Comparison of ENCODE assay signal across 16 cellular contexts in genomic region chr9:132185164-132186009, GRCh38. TPM values are rescaled to one million over a fixed set of nuclear protein-coding genes. Genes with fewer than 3 reads are reported as not detected.
DNase-seq lines count a peak whose midpoint lies in the region; ATAC-seq and TF ChIP-seq lines count a peak whose summit lies in the region.
"Had no signal": no experiment of that assay in that cellular context is flagged by ENCODE, and none has a peak within 500 bp of the region (broad histone marks: within the 10 kb centered on the region; RNA-seq: fewer than 3 reads in every experiment).

No MANE protein-coding gene starts in this region.

- ATAC-seq in HG02973 (IDR thresholded peaks at IDR 0.05; ENCODE audit: unreplicated experiment): no peak
- ATAC-seq in effector memory CD8-positive, alpha-beta T cell (replicated peaks): no peak

- no peak overlapping the region for H3K9ac ChIP-seq in HUES48 (ENCODE audit: low read depth, low read length)

- H3K4me1 Mint-ChIP-seq in progenitor cell of endocrine pancreas (ENCODE audit: low read depth): peaks cover 20% of the 10 kb centered on the region
- H3K4me1 Mint-ChIP-seq in effector memory CD8-positive, alpha-beta T cell (ENCODE audit: low read depth in 2 of 2): peaks cover 0 to 2% of the 10 kb centered on the region in 2 donors
- H3K4me1 Mint-ChIP-seq: activated naive CD4-positive, alpha-beta T cell treated with anti-CD3 and anti-CD28 coated beads, Interleukin-2, amount 10 ng/mL, durations not matched to agents 7 days and 5 days; CD4-positive, CD25-positive, alpha-beta regulatory T cell had no signal

- peak overlapping the region; percentile 46 for H3K4me2 ChIP-seq in hepatocyte

- H2AFZ ChIP-seq in hepatocyte: no peak overlapping the region

- H3K36me3 Mint-ChIP-seq in progenitor cell of endocrine pancreas (ENCODE audit: insufficient read depth): no peaks in the 10 kb centered on the region
- H3K36me3 Mint-ChIP-seq in effector memory CD8-positive, alpha-beta T cell (ENCODE audit: insufficient read depth): no peaks in the 10 kb centered on the region
- H3K36me3 Mint-ChIP-seq: activated naive CD4-positive, alpha-beta T cell treated with anti-CD3 and anti-CD28 coated beads, Interleukin-2, amount 10 ng/mL, durations not matched to agents 7 days and 5 days; CD4-positive, CD25-positive, alpha-beta regulatory T cell had no signal

- peaks cover 27% of the 10 kb centered on the region for H3K27me3 Mint-ChIP-seq in progenitor cell of endocrine pancreas
- H3K27me3 Mint-ChIP-seq in effector memory CD8-positive, alpha-beta T cell: peaks cover 16 to 82% of the 10 kb centered on the region in 2 donors

- no peaks in the 10 kb centered on the region for H3K9me3 ChIP-seq in HUES48 (ENCODE audit: control insufficient read depth, insufficient read depth, low read length)
- H3K9me3 ChIP-seq in hepatocyte (ENCODE audit: low read depth): no peaks in the 10 kb centered on the region
- H3K9me3 ChIP-seq: transverse colon had no signal

- TF ChIP-seq CTCF in hepatocyte (IDR thresholded peaks at IDR 0.05; ENCODE audit: poor library complexity) (no peak), progenitor cell of endocrine pancreas (IDR thresholded peaks at IDR 0.05; ENCODE audit: unreplicated experiment) (no peak)

- H3K36me3 ChIP-seq in HUES48 (ENCODE audit: control insufficient read depth, insufficient read depth, low read length) (no peaks in the 10 kb centered on the region), hepatocyte (replicated peaks; ENCODE audit: insufficient read depth, low read depth) (no peaks in the 10 kb centered on the region)
- H3K36me3 ChIP-seq: transverse colon had no signal

- H3K4me3 ChIP-seq in HUES48 (ENCODE audit: low read depth, low read length): peak overlapping the region; percentile 7; the same call in 1 of the 2 replicates
- H3K4me3 ChIP-seq in hepatocyte: no peak overlapping the region
- H3K4me3 ChIP-seq: transverse colon had no signal

- no peak overlapping the region for H3K4me3 Mint-ChIP-seq in progenitor cell of endocrine pancreas (ENCODE audit: low read depth)
- no peak overlapping the region for H3K4me3 Mint-ChIP-seq in effector memory CD8-positive, alpha-beta T cell
- H3K4me3 Mint-ChIP-seq: activated CD4-positive, alpha-beta T cell treated with anti-CD3 and anti-CD28 coated beads, Interleukin-2, amount 10 ng/mL, durations not matched to agents 24 days and 14 days; activated naive CD4-positive, alpha-beta T cell treated with anti-CD3 and anti-CD28 coated beads, Interleukin-2, amount 10 ng/mL, durations not matched to agents 7 days and 5 days; CD4-positive, CD25-positive, alpha-beta regulatory T cell had no signal

- 27% methylated on average over 11 of the region's 18 CpGs for WGBS in hepatocyte (ENCODE audit: low lambda C conversion rate, missing lambda C conversion rate)

- no peaks in the 10 kb centered on the region for H4K20me1 ChIP-seq in hepatocyte (ENCODE audit: insufficient read depth, poor library complexity, severe bottlenecking)

- H3K27ac Mint-ChIP-seq in progenitor cell of endocrine pancreas: peak overlapping the region; percentile 36
- no peak overlapping the region for H3K27ac Mint-ChIP-seq in effector memory CD8-positive, alpha-beta T cell
- H3K27ac Mint-ChIP-seq: activated CD4-positive, alpha-beta T cell treated with anti-CD3 and anti-CD28 coated beads, Interleukin-2, amount 10 ng/mL, durations not matched to agents 24 days and 14 days; activated naive CD4-positive, alpha-beta T cell treated with anti-CD3 and anti-CD28 coated beads, Interleukin-2, amount 10 ng/mL, durations not matched to agents 7 days and 5 days; CD4-positive, CD25-positive, alpha-beta regulatory T cell had no signal

- H3K4me1 ChIP-seq in HUES48 (ENCODE audit: control insufficient read depth, insufficient read depth, low read length): peaks cover 51% of the 10 kb centered on the region
- H3K4me1 ChIP-seq in hepatocyte (ENCODE audit: insufficient read depth): peaks cover 12% of the 10 kb centered on the region
- H3K4me1 ChIP-seq: transverse colon had no signal

- DNase-seq in UCSD-AML1 (lab: John Stamatoyannopoulos, UW; ENCODE audit: unreplicated experiment): peak; percentile 20
- DNase-seq in hepatocyte (ENCODE audit: low spot score): no peak
- no peak for DNase-seq in progenitor cell of endocrine pancreas (ENCODE audit: low spot score, unreplicated experiment)
- no peak for DNase-seq in NCI-H187 (lab: John Stamatoyannopoulos, UW)
- no peak for DNase-seq in NCI-H1417 (lab: John Stamatoyannopoulos, UW)
- DNase-seq in effector memory CD8-positive, alpha-beta T cell: no peak
- DNase-seq: activated CD4-positive, alpha-beta T cell treated with anti-CD3 and anti-CD28 coated beads, Interleukin-2, amount 10 ng/mL, durations not matched to agents 24 days and 14 days; activated naive CD4-positive, alpha-beta T cell treated with anti-CD3 and anti-CD28 coated beads, Interleukin-2, amount 10 ng/mL, durations not matched to agents 7 days and 5 days; activated T-cell treated with anti-CD3 and anti-CD28 coated beads for 4 hours; CD4-positive, CD25-positive, alpha-beta regulatory T cell; DMS79; NCI-H1048; T-helper 9 cell; transverse colon had no signal

- no peaks in the 10 kb centered on the region for H3K9me2 ChIP-seq in hepatocyte (replicated peaks; ENCODE audit: insufficient read depth)

- H3K9me3 Mint-ChIP-seq in progenitor cell of endocrine pancreas (ENCODE audit: low read depth): no peaks in the 10 kb centered on the region
- H3K9me3 Mint-ChIP-seq in effector memory CD8-positive, alpha-beta T cell: no peaks in the 10 kb centered on the region
- H3K9me3 Mint-ChIP-seq: activated CD4-positive, alpha-beta T cell treated with anti-CD3 and anti-CD28 coated beads, Interleukin-2, amount 10 ng/mL, durations not matched to agents 24 days and 14 days; activated naive CD4-positive, alpha-beta T cell treated with anti-CD3 and anti-CD28 coated beads, Interleukin-2, amount 10 ng/mL, durations not matched to agents 7 days and 5 days; CD4-positive, CD25-positive, alpha-beta regulatory T cell had no signal

- no peaks in the 10 kb centered on the region for H3K79me2 ChIP-seq in hepatocyte

- peak overlapping the region; percentile 73 for H3K27ac ChIP-seq in HUES48 (ENCODE audit: low read depth, low read length)
- H3K27ac ChIP-seq in hepatocyte: peak overlapping the region; percentile 76
- H3K27ac ChIP-seq: transverse colon had no signal

- peaks cover 28% of the 10 kb centered on the region for H3K27me3 ChIP-seq in HUES48 (ENCODE audit: control insufficient read depth, insufficient read depth, low read length)
- peaks cover 38% of the 10 kb centered on the region for H3K27me3 ChIP-seq in hepatocyte

RNA-seq across cellular contexts. Expression of gene NTNG2, which starts 23.5 kb away (rescaled TPM):
- total RNA-seq in hepatocyte (0.20 and 1.8 TPM in 2 replicates), progenitor cell of endocrine pancreas (2.4 TPM in 2 replicates)
- 0.17 and 0.48 TPM in 2 replicates for polyA plus RNA-seq in hepatocyte
